Comparison of ENCODE assay signal across 17 cellular contexts in genomic region chr21:34592573-34592972, GRCh38. TPM values are rescaled to one million over a fixed set of nuclear protein-coding genes. Genes with fewer than 3 reads are reported as not detected.
DNase-seq lines count a peak whose midpoint lies in the region; ATAC-seq and TF ChIP-seq lines count a peak whose summit lies in the region.
"Had no signal": no experiment of that assay in that cellular context is flagged by ENCODE, and none has a peak within 500 bp of the region (broad histone marks: within the 10 kb centered on the region; RNA-seq: fewer than 3 reads in every experiment).

No MANE protein-coding gene starts in this region.

- peaks cover 7 to 13% (median 8%) of the 10 kb centered on the region in 5 experiments for H3K9me3 Mint-ChIP-seq in brain
- H3K9me3 Mint-ChIP-seq in activated naive CD4-positive, alpha-beta T cell treated with anti-CD3 and anti-CD28 coated beads, Interleukin-2, amount 50 U/mL, for 72 hours = no peaks in the 10 kb centered on the region
- H3K9me3 Mint-ChIP-seq: activated CD4-positive, alpha-beta memory T cell treated with anti-CD3 and anti-CD28 coated beads, Interleukin-2, amount 10 ng/mL, durations not matched to agents 7 days and 5 days had no signal

- H3K27me3 ChIP-seq in esophagus (ENCODE audit: control insufficient read depth in 1 of 2, insufficient read depth in 2 of 2, low read length in 2 of 2) (no peaks in the 10 kb centered on the region), muscle layer of colon (ENCODE audit: control insufficient read depth in 1 of 2, insufficient read depth in 2 of 2, low read length in 2 of 2) (no peaks in the 10 kb centered on the region), thoracic aorta (replicated peaks; ENCODE audit: insufficient read depth) (no peaks in the 10 kb centered on the region)
- H3K27me3 ChIP-seq: suprapubic skin had no signal

- H3K9ac ChIP-seq in muscle layer of colon (ENCODE audit: low read length) = no peak overlapping the region

- no peaks in the 10 kb centered on the region for H3K9me3 ChIP-seq in esophagus (ENCODE audit: control insufficient read depth in 2 of 2, insufficient read depth in 1 of 2, low read depth in 1 of 2, low read length in 1 of 2)
- no peaks in the 10 kb centered on the region for H3K9me3 ChIP-seq in muscle layer of colon (ENCODE audit: low read length)
- no peaks in the 10 kb centered on the region for H3K9me3 ChIP-seq in thoracic aorta
- H3K9me3 ChIP-seq: suprapubic skin had no signal

- DNase-seq in thoracic aorta (ENCODE audit: low spot score) (no peak), DMS114 treated with DMSO at 0.1 percent for 48 hours (lab: John Stamatoyannopoulos, UW; ENCODE audit: unreplicated experiment) (no peak)
- DNase-seq in activated naive CD4-positive, alpha-beta T cell treated with anti-CD3 and anti-CD28 coated beads, Interleukin-2, amount 50 U/mL, for 72 hours (ENCODE audit: low spot score in 2 of 2) = no peak
- no peak for DNase-seq in stimulated activated CD4-positive, alpha-beta T cell treated with anti-CD3 and anti-CD28 coated beads, Interleukin-12 subunit alpha, Interleukin-12 subunit beta, amount 100 ng/mL, for 4 hours
- DNase-seq: activated CD4-positive, alpha-beta memory T cell treated with anti-CD3 and anti-CD28 coated beads, Interleukin-2, amount 10 ng/mL, durations not matched to agents 7 days and 5 days; activated naive CD8-positive, alpha-beta T cell treated with anti-CD3 and anti-CD28 coated beads for 36 hours; activated T-cell treated with anti-CD3 and anti-CD28 coated beads, Interleukin-2, amount 50 U/mL, for 4 hours; foreskin melanocyte; nephron progenitor cell; SIG-M5; stimulated activated CD4-positive, alpha-beta T cell treated with anti-CD3 and anti-CD28 coated beads, Interleukin-2, amount 100 ng/mL, for 48 hours had no signal

- no peak for ATAC-seq in thoracic aorta (ENCODE audit: insufficient number of reproducible peaks, low FRiP score, low read depth)
- no peak for ATAC-seq in activated naive CD4-positive, alpha-beta T cell treated with anti-CD3 and anti-CD28 coated beads, Interleukin-2, amount 50 U/mL, for 72 hours
- ATAC-seq: activated T-cell treated with anti-CD3 and anti-CD28 coated beads, Interleukin-2, amount 50 U/mL, for 4 hours had no signal

- H3K4me3 Mint-ChIP-seq in brain = peak overlapping the region in 2 of 5 experiments; percentile 9 to 69
- H3K4me3 Mint-ChIP-seq: activated CD4-positive, alpha-beta memory T cell treated with anti-CD3 and anti-CD28 coated beads, Interleukin-2, amount 10 ng/mL, durations not matched to agents 7 days and 5 days; activated naive CD8-positive, alpha-beta T cell treated with anti-CD3 and anti-CD28 coated beads for 36 hours; activated T-cell treated with anti-CD3 and anti-CD28 coated beads, Interleukin-2, amount 50 U/mL, for 4 hours; IgD-negative memory B cell; nephron progenitor cell had no signal

- peaks cover 21% of the 10 kb centered on the region for H3K4me1 Mint-ChIP-seq in brain
- H3K4me1 Mint-ChIP-seq: nephron progenitor cell had no signal

- H3K4me3 ChIP-seq in esophagus (ENCODE audit: low read depth in 1 of 2, low read length in 2 of 2) (no peak overlapping the region), muscle layer of colon (ENCODE audit: low read depth in 1 of 2, low read length in 2 of 2) (peak overlapping the region; percentile 4 to 30), thoracic aorta (peak overlapping the region; percentile 62)
- H3K4me3 ChIP-seq: suprapubic skin had no signal

- H3K27ac Mint-ChIP-seq in brain = peak overlapping the region in 3 of 5 experiments; percentile 46 to 99 (median 71)
- H3K27ac Mint-ChIP-seq in activated naive CD4-positive, alpha-beta T cell treated with anti-CD3 and anti-CD28 coated beads, Interleukin-2, amount 50 U/mL, for 72 hours = no peak overlapping the region
- H3K27ac Mint-ChIP-seq: activated CD4-positive, alpha-beta memory T cell treated with anti-CD3 and anti-CD28 coated beads, Interleukin-2, amount 10 ng/mL, durations not matched to agents 7 days and 5 days; activated naive CD8-positive, alpha-beta T cell treated with anti-CD3 and anti-CD28 coated beads for 36 hours; nephron progenitor cell had no signal

- H3K4me1 ChIP-seq in esophagus (ENCODE audit: control insufficient read depth in 2 of 2, insufficient read depth in 2 of 2, low read length in 1 of 2) (peaks cover 3 to 10% of the 10 kb centered on the region in 2 donors), muscle layer of colon (ENCODE audit: insufficient read depth, low read length) (peaks cover 46% of the 10 kb centered on the region), thoracic aorta (ENCODE audit: control insufficient read depth in 1 of 2, low read depth in 2 of 2) (peaks cover 5 to 22% of the 10 kb centered on the region in 2 donors)

- H3K36me3 Mint-ChIP-seq in brain = peaks cover 22% of the 10 kb centered on the region
- no peaks in the 10 kb centered on the region for H3K36me3 Mint-ChIP-seq in activated naive CD4-positive, alpha-beta T cell treated with anti-CD3 and anti-CD28 coated beads, Interleukin-2, amount 50 U/mL, for 72 hours

- H3K27ac ChIP-seq in esophagus (ENCODE audit: low read depth in 2 of 2, low read length in 1 of 2) (peak overlapping the region; percentile 13 to 27), muscle layer of colon (ENCODE audit: low read depth, low read length) (no peak overlapping the region), thoracic aorta (peak overlapping the region in 1 of 2 donors; percentile 0)
- H3K27ac ChIP-seq: suprapubic skin, VCaP had no signal

- WGBS in esophagus, 2 donors = 48 to 54% methylated on average over 9 of the region's 9 CpGs

- no peaks in the 10 kb centered on the region for H3K27me3 Mint-ChIP-seq in brain
- H3K27me3 Mint-ChIP-seq: activated CD4-positive, alpha-beta memory T cell treated with anti-CD3 and anti-CD28 coated beads, Interleukin-2, amount 10 ng/mL, durations not matched to agents 7 days and 5 days; activated naive CD8-positive, alpha-beta T cell treated with anti-CD3 and anti-CD28 coated beads for 36 hours had no signal

- TF ChIP-seq CTCF in brain (conservative IDR thresholded peaks at IDR 0.05) = no peak
- TF ChIP-seq CTCF in thoracic aorta (IDR thresholded peaks at IDR 0.05) = no peak

- H3K36me3 ChIP-seq in esophagus (ENCODE audit: control insufficient read depth in 2 of 2, insufficient read depth in 2 of 2, low read length in 1 of 2) (no peaks in the 10 kb centered on the region), muscle layer of colon (ENCODE audit: insufficient read depth, low read length) (no peaks in the 10 kb centered on the region), thoracic aorta (no peaks in the 10 kb centered on the region)
- H3K36me3 ChIP-seq: suprapubic skin had no signal

RNA-seq across cellular contexts. Expression of gene RCAN1, which starts 22.3 kb away (rescaled TPM):
- polyA plus RNA-seq in brain (ENCODE audit: insufficient read depth, low read depth, low replicate concordance) = 49.9 TPM
- polyA plus RNA-seq in esophagus = 1 to 10 TPM; 6.4 to 9.9 TPM
- total RNA-seq in thoracic aorta = 10 to 100 TPM; 39.3 to 45.2 TPM
- total RNA-seq in activated naive CD4-positive, alpha-beta T cell treated with anti-CD3 and anti-CD28 coated beads, Interleukin-2, amount 50 U/mL, for 72 hours = 1 to 10 TPM; 2.9 to 7.4 TPM

Comparison
In these comparisons a context has a peak if more than half of its experiments do, and no peak if none do; other contexts are left out.
1. H3K27ac Mint-ChIP-seq: peak in brain (3 of 5); none in activated naive CD4-positive, alpha-beta T cell treated with anti-CD3 and anti-CD28 coated beads, Interleukin-2, amount 50 U/mL, for 72 hours (0 of 2).
2. H3K4me3 ChIP-seq: peak in muscle layer of colon (2 of 2) and thoracic aorta (single experiment); none in esophagus (0 of 2).
3. RNA of gene RCAN1, which starts 22.3 kb away (total RNA-seq): 39.3 to 45.2 TPM in thoracic aorta; 2.9 to 7.4 TPM in activated naive CD4-positive, alpha-beta T cell treated with anti-CD3 and anti-CD28 coated beads, Interleukin-2, amount 50 U/mL, for 72 hours; every median in the first group is over 4 times any median in the second.